20 cellular contexts compared by ENCODE assay signal in the genomic region with DNA sequence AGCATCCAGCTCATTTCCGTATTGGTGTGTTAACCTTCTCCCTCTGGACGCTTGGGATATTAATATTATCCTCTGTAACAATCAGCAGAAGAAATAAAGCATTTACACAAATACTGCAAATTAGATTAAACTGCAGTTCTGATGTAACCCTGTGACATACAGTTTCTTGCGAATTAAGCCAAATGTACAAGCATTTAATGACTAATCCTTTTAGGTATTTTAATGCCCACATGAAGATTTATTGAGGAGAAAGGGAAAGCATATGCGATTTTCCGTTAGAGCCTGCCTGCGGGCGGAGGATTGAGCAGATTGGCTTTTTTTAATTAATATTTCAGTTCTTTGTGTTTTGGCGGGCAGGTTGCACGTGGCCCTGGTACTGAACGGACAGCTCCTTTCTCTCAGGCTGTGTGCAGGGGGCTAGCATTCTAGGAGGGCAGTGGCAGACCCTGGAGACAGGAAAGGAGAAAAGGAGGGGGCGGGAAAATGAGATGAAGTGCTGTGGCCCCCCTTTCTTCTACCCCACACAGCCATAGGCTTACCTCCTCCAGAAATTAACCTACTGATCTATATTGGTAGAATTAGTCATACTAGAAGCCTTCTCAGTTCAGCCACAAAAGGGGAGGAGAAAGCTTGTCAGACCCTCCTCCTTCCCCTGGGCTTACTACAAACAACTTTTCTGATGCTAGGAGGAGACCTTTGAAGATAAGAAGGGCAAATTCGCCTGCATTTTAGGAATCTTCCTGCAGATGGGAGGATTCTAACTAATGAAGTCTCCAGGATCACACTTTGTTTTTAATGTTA. TPM values are rescaled to one million over a fixed set of nuclear protein-coding genes. Genes with fewer than 3 reads are reported as not detected.
DNase-seq lines count a peak whose midpoint lies in the region; ATAC-seq, FAIRE-seq and TF ChIP-seq lines count a peak whose summit lies in the region.
"Had no signal": no experiment of that assay in that cellular context is flagged by ENCODE, and none has a peak within 500 bp of the region (broad histone marks: within the 10 kb centered on the region; RNA-seq: fewer than 3 reads in every experiment).

No MANE protein-coding gene starts in this region.

- in situ Hi-C loops in K562 (cut with MboI) = no loop called here

- no peak overlapping the region; a peak in 1 of 5 replicates for H3K4me3 Mint-ChIP-seq in H9

- H3K14ac ChIP-seq in H9 (ENCODE audit: insufficient read depth, low read length) = no peak overlapping the region

- H3K36me3 Mint-ChIP-seq in H9 (ENCODE audit: insufficient read depth in 1 of 3, low read depth in 3 of 3) = no peaks in the 10 kb centered on the region

- H2AFZ ChIP-seq in H9 (ENCODE audit: low read length) = no peak overlapping the region
- H2AFZ ChIP-seq in K562 (ENCODE audit: low read depth, low read length) = no peak overlapping the region

- 0 out of 3 replicates have a peak, but pooled peaks have one; percentile 27 for ATAC-seq in K562
- ATAC-seq: body of pancreas had no signal

- H3K4ac ChIP-seq in H9 (ENCODE audit: low read depth, low read length) = no peak overlapping the region

- no peaks in the 10 kb centered on the region for H3K23me2 ChIP-seq in H9 (ENCODE audit: insufficient read length, low read depth, low read length, poor library complexity, severe bottlenecking)

- H2BK15ac ChIP-seq in H9 (ENCODE audit: low read depth, low read length) = no peak overlapping the region

- H3K4me3 ChIP-seq in NB4 (ENCODE audit: low read depth, low read length) (no peak overlapping the region), K562 (no peak overlapping the region), uterus (no peak overlapping the region)
- H3K4me3 ChIP-seq: body of pancreas, tibial artery had no signal

- intact Hi-C loops in K562 (cut with micrococcal nuclease) (no loop called here), uterus (cut with DNase I; ENCODE audit: low total_unique reads) (no loop called here)

- no TSS peak for BruUV-seq in K562 (replicated peaks; lab: Mats Ljungman, UMichigan)

- H3K9me1 ChIP-seq in K562 (ENCODE audit: control insufficient read depth, insufficient read depth, low read length) = no peaks in the 10 kb centered on the region

- POLR2A ChIA-PET in K562 (lab: Yijun Ruan, JAX) = interaction anchor here (0.9 kb wide), 1 partner anchor 22 kb away, joined by 3 read pairs; no protein-coding TSS in a partner anchor

- H3K27ac ChIP-seq in H9 (ENCODE audit: insufficient read length, low read depth, low read length) (no peak overlapping the region), K562 (ENCODE audit: extremely low read depth, low read depth, low read length) (no peak overlapping the region), uterus (no peak overlapping the region)
- H3K27ac ChIP-seq: body of pancreas, C4-2B, tibial artery had no signal

- peaks cover 0 to 5% of the 10 kb centered on the region in 2 experiments; a peak in 1 of 4 replicates for H3K4me1 Mint-ChIP-seq in H9

- no peak overlapping the region for H2BK120ac ChIP-seq in H9 (ENCODE audit: low read depth, low read length, poor library complexity, severe bottlenecking)

- WGBS in H9 (ENCODE audit: extremely low coverage, insufficient read length, low lambda C conversion rate) = no CpG with 5 or more reads among the region's 12 CpGs
- under 1% methylated on average over 12 of the region's 12 CpGs for WGBS in K562 (ENCODE audit: insufficient coverage, low coverage, missing lambda C conversion rate)

- H2AK5ac ChIP-seq in H9 (ENCODE audit: insufficient read length, low read length) = no peak overlapping the region

- H3K9ac ChIP-seq in H9 (ENCODE audit: extremely low read depth, insufficient read length, low read length) (no peak overlapping the region), K562 (ENCODE audit: insufficient read depth in 1 of 2, low read depth in 2 of 2, low read length in 2 of 2) (no peak overlapping the region)

- CTCF ChIA-PET in K562 (lab: Yijun Ruan, JAX; ENCODE audit: low intra/inter-chr PET ratio) = no interaction called here

- no peaks in the 10 kb centered on the region for H3K79me1 ChIP-seq in H9 (ENCODE audit: insufficient read depth, low read depth, low read length, poor library complexity, severe bottlenecking)

- no peak for TF ChIP-seq CTCF in H9 (conservative IDR thresholded peaks at IDR 0.05)
- no peak for TF ChIP-seq CTCF in NB4 (IDR thresholded peaks at IDR 0.05; ENCODE audit: low read depth, low read length)
- no peak for TF ChIP-seq CTCF in K562 (IDR thresholded peaks at IDR 0.05 in 2 of 3, conservative IDR thresholded peaks at IDR 0.05 in 1 of 3; ENCODE audit: insufficient read depth in 2 of 3, low read depth in 1 of 3, low read length in 3 of 3)
- no peak for TF ChIP-seq CTCF in uterus (IDR thresholded peaks at IDR 0.05)
- TF ChIP-seq CTCF in GM20000 (IDR thresholded peaks at IDR 0.05; ENCODE audit: extremely low read depth, missing control alignments) = no peak

- H3K4me1 ChIP-seq in H9 (ENCODE audit: insufficient read depth, low read length) (no peaks in the 10 kb centered on the region), K562 (replicated peaks in 1 of 2; ENCODE audit: control insufficient read depth in 2 of 2, insufficient read depth in 2 of 2, low read length in 2 of 2) (no peaks in the 10 kb centered on the region), uterus (no peaks in the 10 kb centered on the region)
- H3K4me1 ChIP-seq: body of pancreas, tibial artery had no signal

- H3K27ac Mint-ChIP-seq in H9 = no peak overlapping the region

- H4K5ac ChIP-seq in H9 (ENCODE audit: insufficient read length, low read depth, low read length) = no peak overlapping the region

- no peaks in the 10 kb centered on the region for H3K9me3 ChIP-seq in H9 (ENCODE audit: control insufficient read depth, low read depth, low read length)
- H3K9me3 ChIP-seq in K562 (replicated peaks; ENCODE audit: control insufficient read depth, insufficient read depth, low read depth, low read length) = no peaks in the 10 kb centered on the region
- no peaks in the 10 kb centered on the region for H3K9me3 ChIP-seq in uterus
- H3K9me3 ChIP-seq: body of pancreas, tibial artery had no signal

- H4K91ac ChIP-seq in H9 (ENCODE audit: insufficient read length, low read depth, low read length) = no peak overlapping the region

- no peak for TF ChIP-seq RAD21 in K562 (CRISPR knock-in tag; conservative IDR thresholded peaks at IDR 0.05 in 1 of 2, IDR thresholded peaks at IDR 0.05 in 1 of 2)

- no peak for FAIRE-seq in K562 (lab: Jason Lieb, UNC)
- FAIRE-seq: RCC 7860 had no signal

- H3K4me2 ChIP-seq in H9 (ENCODE audit: insufficient read depth, insufficient read length, low read length) (no peak overlapping the region), K562 (ENCODE audit: insufficient read depth, low read length) (no peak overlapping the region)

- H3K79me2 ChIP-seq in H9 (ENCODE audit: insufficient read depth, low read length) (no peaks in the 10 kb centered on the region), K562 (ENCODE audit: control insufficient read depth, insufficient read depth, low read length) (no peaks in the 10 kb centered on the region)

- no peak overlapping the region for H3K18ac ChIP-seq in H9 (ENCODE audit: insufficient read length, low read depth, low read length)

- peaks cover 83% of the 10 kb centered on the region for H3K27me3 Mint-ChIP-seq in H9 (ENCODE audit: low read depth)

- H3K36me3 ChIP-seq in K562 (ENCODE audit: control insufficient read depth, insufficient read depth, low read length) (no peaks in the 10 kb centered on the region), uterus (no peaks in the 10 kb centered on the region)
- H3K36me3 ChIP-seq: tibial artery had no signal

- H4K20me1 ChIP-seq in H9 (ENCODE audit: control insufficient read depth, insufficient read depth, insufficient read length) (no peaks in the 10 kb centered on the region), K562 (replicated peaks; ENCODE audit: control insufficient read depth, insufficient read depth, low read length) (no peaks in the 10 kb centered on the region)

- no peak for TF ChIP-seq POLR2A in NB4 (IDR thresholded peaks at IDR 0.05; ENCODE audit: extremely low read depth, insufficient read length)
- no peak for TF ChIP-seq POLR2A in K562 (conservative IDR thresholded peaks at IDR 0.05)
- TF ChIP-seq POLR2A in uterus (IDR thresholded peaks at IDR 0.05) = no peak

- no peak for TF ChIP-seq EP300 in K562 (IDR thresholded peaks at IDR 0.05; ENCODE audit: low read length)

- no peak overlapping the region for H4K8ac ChIP-seq in H9 (replicated peaks; ENCODE audit: insufficient read length, low read depth, low read length)

- H3K56ac ChIP-seq in H9 (ENCODE audit: insufficient read length, low read depth, low read length) = no peak overlapping the region

- H3K27me3 ChIP-seq in H9 (ENCODE audit: insufficient read depth, low read length) (no peaks in the 10 kb centered on the region; the same call in 1 of the 2 replicates), K562 (ENCODE audit: control insufficient read depth in 2 of 2, insufficient read depth in 2 of 2, low read length in 2 of 2) (no peaks in the 10 kb centered on the region), uterus (no peaks in the 10 kb centered on the region)
- H3K27me3 ChIP-seq: body of pancreas, tibial artery had no signal

- H3T11ph ChIP-seq in H9 (ENCODE audit: low read length) = no peak overlapping the region

- H2BK12ac ChIP-seq in H9 (ENCODE audit: insufficient read length, low read depth, low read length) = no peak overlapping the region

- H2BK5ac ChIP-seq in H9 (ENCODE audit: insufficient read length, low read length) = no peak overlapping the region

- H3K9me3 Mint-ChIP-seq in H9 = no peaks in the 10 kb centered on the region

- DNase-seq in H9 = peak; percentile 41
- peak; percentile 6 for DNase-seq in NB4 (ENCODE audit: low read depth)
- DNase-seq in K562 (ENCODE audit: extremely low read depth in 1 of 4, low spot score in 3 of 4) = no peak
- DNase-seq in retina = peak; percentile 76
- no peak for DNase-seq in uterus
- no peak for DNase-seq in MV-4-11 (lab: John Stamatoyannopoulos, UW)
- DNase-seq in GM20000 (ENCODE audit: low spot score) = no peak
- DNase-seq: activated CD8-positive, alpha-beta memory T cell treated with anti-CD3 and anti-CD28 coated beads, Interleukin-2, amount 50 U/mL, for 4 hours; activated naive CD4-positive, alpha-beta T cell; body of pancreas; hippocampal formation; NCI-H2029 treated with DMSO at 0.1 percent for 48 hours; NCI-H524; tibial artery had no signal

- no peak overlapping the region for H2BK20ac ChIP-seq in H9 (ENCODE audit: low read depth, low read length, poor library complexity, severe bottlenecking)

- H3K23ac ChIP-seq in H9 (ENCODE audit: insufficient read length, low read depth, low read length) = no peak overlapping the region

RNA-seq across cellular contexts. Expression of gene TFAP2D, which starts 14.0 kb away (rescaled TPM):
- not detected in 2 replicates for total RNA-seq in H9 (2021)
- not detected in 2 replicates for total RNA-seq in K562 (2011; cell fraction: chromatin; rRNA removed; ENCODE audit: low replicate concordance)
- total RNA-seq in K562 (2011; cell fraction: nucleolus; rRNA removed) = not detected in 2 replicates
- total RNA-seq in K562 (2011; cell fraction: nucleoplasm; rRNA removed) = not detected in 2 replicates
- not detected in 2 replicates for total RNA-seq in K562 (2014; rRNA removed)
- total RNA-seq in K562 (2014; rRNA removed; fragmentation: Illumina TruSeq; extraction: Trizol) = not detected in 2 replicates
- total RNA-seq in K562 (2015; rRNA removed; fragmentation: Illumina TruSeq; extraction: Trizol) = not detected in 2 replicates
- not detected in 2 replicates for total RNA-seq in K562 (2021)
- not detected in 2 replicates for polyA plus RNA-seq in K562 (2011; rRNA removed)
- not detected in 2 replicates for polyA plus RNA-seq in K562 (2011; cell fraction: cytosol; rRNA removed)
- not detected in 2 replicates for polyA plus RNA-seq in K562 (2011; cell fraction: nucleus; rRNA removed)
- polyA plus RNA-seq in K562 (2012) = 0.04 TPM in 1 of 2 replicates, not detected in the other
- polyA plus RNA-seq in K562 (2014; fragmentation: Illumina TruSeq; extraction: Trizol) = not detected in 2 replicates
- polyA plus RNA-seq in K562 (2014; fragmentation: Nextera tagmentation; extraction: Ambion mirVana) = not detected
- polyA plus RNA-seq in K562 (2014; rRNA removed) = not detected in 2 replicates
- polyA minus RNA-seq in K562 (2011; rRNA and poly(A)+ RNA removed) = not detected in 2 replicates
- not detected in 2 replicates for polyA minus RNA-seq in K562 (2011; cell fraction: cytosol; rRNA and poly(A)+ RNA removed)
- not detected in 2 replicates for polyA minus RNA-seq in K562 (2011; cell fraction: nucleus; rRNA and poly(A)+ RNA removed)
- total RNA-seq in uterus = not detected
- total RNA-seq: body of pancreas, M059J, mucosa of gallbladder, omental fat pad, skeletal muscle tissue had no signal

Comparison
In these comparisons a context has a peak if more than half of its experiments do, and no peak if none do; other contexts are left out.
1. DNase-seq: peak in H9 (single experiment), NB4 (single experiment) and retina (single experiment); none in K562 (0 of 4), uterus (0 of 2), MV-4-11 (single experiment) and GM20000 (single experiment).